In the genomic region with DNA sequence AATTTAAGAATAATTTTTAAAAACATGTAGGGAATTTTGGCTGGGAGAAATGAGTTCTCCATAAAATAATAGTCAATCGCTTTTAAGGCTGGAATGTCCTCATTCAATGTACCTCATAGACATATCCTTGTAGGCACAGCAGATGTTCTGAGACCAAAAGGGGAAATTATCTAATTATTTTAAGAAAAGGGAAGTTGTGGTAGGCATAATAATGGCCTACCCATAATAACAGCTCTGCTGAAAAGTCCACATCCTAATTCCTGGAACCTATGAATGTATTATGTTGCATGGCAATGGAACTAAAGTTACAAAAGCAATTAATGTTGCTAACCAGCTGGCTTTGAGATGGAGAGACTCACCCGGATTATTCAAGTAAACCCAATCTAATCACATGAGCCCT, we compare ENCODE assay signal across 18 cellular contexts.
DNase-seq lines count a peak whose midpoint lies in the region; ATAC-seq lines count a peak whose summit lies in the region.
"Had no signal": no experiment of that assay in that cellular context is flagged by ENCODE, and none has a peak within 500 bp of the region (broad histone marks: within the 10 kb centered on the region; RNA-seq: fewer than 3 reads in every experiment).

No MANE protein-coding gene starts in this region.

- ATAC-seq in GM18868 (IDR thresholded peaks at IDR 0.05; ENCODE audit: unreplicated experiment) (peak; percentile 85), HG02885 (IDR thresholded peaks at IDR 0.05; ENCODE audit: poor library complexity, unreplicated experiment) (peak; percentile 60), GM18867 (IDR thresholded peaks at IDR 0.05; ENCODE audit: unreplicated experiment) (no peak), HG02678 (IDR thresholded peaks at IDR 0.05; ENCODE audit: unreplicated experiment) (no peak)
- ATAC-seq: esophagus mucosa; stimulated activated naive CD8-positive, alpha-beta T cell treated with anti-CD3 and anti-CD28 coated beads, Interleukin-15, amount 100 ng/mL, for 72 hours; WTC11 had no signal

- peak; percentile 0 for DNase-seq in NOMO-1 treated with dmso at 0.1 percent for 144 hours (lab: John Stamatoyannopoulos, UW; ENCODE audit: unreplicated experiment)
- DNase-seq in medulla oblongata (ENCODE audit: extremely low spot score), result peak; percentile 5
- no peak for DNase-seq in kidney tubule cell (ENCODE audit: low spot score)
- DNase-seq in stimulated activated CD4-positive, alpha-beta T cell treated with anti-CD3 and anti-CD28 coated beads, Interleukin-1b, Interleukin-23, amount 100 ng/mL, for 48 hours, result no peak
- DNase-seq: activated gamma-delta T cell treated with Interleukin-2 at 50 U/mL for 16 hours; BE2C; DMS53; head of caudate nucleus; IMR-90; NCI-H2227 treated with DMSO at 0.1 percent for 48 hours; PC-9; stimulated activated naive CD8-positive, alpha-beta T cell treated with anti-CD3 and anti-CD28 coated beads, Interleukin-15, amount 100 ng/mL, for 72 hours had no signal

Comparison
In these comparisons a context has a peak if more than half of its experiments do, and no peak if none do; other contexts are left out.
1. ATAC-seq: peak in GM18868 (single experiment) and HG02885 (single experiment); none in GM18867 (single experiment) and HG02678 (single experiment).
2. DNase-seq: peak in NOMO-1 treated with dmso at 0.1 percent for 144 hours (single experiment) and medulla oblongata (single experiment); none in kidney tubule cell (single experiment) and stimulated activated CD4-positive, alpha-beta T cell treated with anti-CD3 and anti-CD28 coated beads, Interleukin-1b, Interleukin-23, amount 100 ng/mL, for 48 hours (single experiment).